Comparison of ENCODE assay signal across 1 cellular context in genomic region chr10:46019541-46020343, GRCh38.
TF ChIP-seq lines count a peak whose summit lies in the region.

No MANE protein-coding gene starts in this region.

TF ChIP-seq in GM12878, 131 proteins besides CTCF, POLR2A, EP300 and RAD21:
- no peak for TF ChIP-seq E2F8 (IDR thresholded peaks at IDR 0.05; ENCODE audit: low read depth, partially characterized antibody)
- no peak for TF ChIP-seq KLF5 (IDR thresholded peaks at IDR 0.05; ENCODE audit: partially characterized antibody)
- no peak for TF ChIP-seq POLR2AphosphoS2 (IDR thresholded peaks at IDR 0.05; ENCODE audit: low read depth, low read length)
- no peak for TF ChIP-seq SIN3A (IDR thresholded peaks at IDR 0.05; ENCODE audit: low read depth, low read length)
- TF ChIP-seq YY1 (IDR thresholded peaks at IDR 0.05; ENCODE audit: low read depth, low read length): no peak
- no peak for TF ChIP-seq NFXL1 (IDR thresholded peaks at IDR 0.05; ENCODE audit: borderline replicate concordance)
- TF ChIP-seq RAD51 (IDR thresholded peaks at IDR 0.05): no peak
- TF ChIP-seq MYB (IDR thresholded peaks at IDR 0.05; ENCODE audit: borderline replicate concordance, low read depth, low read length): no peak
- TF ChIP-seq CUX1 (IDR thresholded peaks at IDR 0.05; ENCODE audit: insufficient replicate concordance, low read depth, low read length): no peak
- no peak for TF ChIP-seq NKRF (conservative IDR thresholded peaks at IDR 0.05)
- TF ChIP-seq NBN (IDR thresholded peaks at IDR 0.05): no peak
- no peak for TF ChIP-seq CBX3 (IDR thresholded peaks at IDR 0.05; ENCODE audit: borderline replicate concordance, low read depth)
- TF ChIP-seq ATF7 (IDR thresholded peaks at IDR 0.05; ENCODE audit: low read depth): no peak
- no peak for TF ChIP-seq ZNF207 (IDR thresholded peaks at IDR 0.05; ENCODE audit: borderline replicate concordance)
